In the genomic region with DNA sequence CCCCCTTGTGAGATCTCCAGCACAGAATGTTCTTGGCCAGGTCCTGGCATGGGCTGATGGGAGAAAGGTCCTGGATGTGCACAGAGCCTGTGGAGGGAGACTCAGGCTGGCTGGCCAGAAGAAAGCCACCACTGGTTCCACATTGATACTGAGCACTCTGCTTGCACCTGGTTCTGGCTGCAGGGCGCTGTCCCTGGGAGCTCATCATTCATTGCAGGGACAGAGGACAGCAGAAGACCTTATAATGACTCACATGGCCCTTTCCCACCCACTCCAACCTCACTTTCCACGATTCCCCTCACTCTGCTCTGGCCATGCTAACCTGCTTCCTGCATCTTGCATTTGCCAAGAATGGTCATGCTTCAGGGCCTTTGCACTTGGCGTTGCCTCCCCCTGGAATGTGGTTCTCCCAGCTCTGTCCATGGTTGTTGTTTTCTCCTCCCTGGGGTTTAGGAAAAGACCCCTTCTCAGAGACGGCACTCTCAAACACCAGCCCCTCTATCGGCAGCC, we compare ENCODE assay signal across 8 cellular contexts. TPM values are rescaled to one million over a fixed set of nuclear protein-coding genes. Genes with fewer than 3 reads are reported as not detected.
DNase-seq lines count a peak whose midpoint lies in the region; ATAC-seq and TF ChIP-seq lines count a peak whose summit lies in the region.

No MANE protein-coding gene starts in this region.

- no peak for TF ChIP-seq CTCF in MCF 10A (IDR thresholded peaks at IDR 0.05; ENCODE audit: unreplicated experiment)
- TF ChIP-seq CTCF in osteoblast (IDR thresholded peaks at IDR 0.05; ENCODE audit: extremely low read depth, low read depth, low read length), result no peak

- H3K79me2 ChIP-seq in osteoblast (ENCODE audit: insufficient read depth, low read length), result no peaks in the 10 kb centered on the region

- no peak overlapping the region for H3K27ac ChIP-seq in osteoblast (ENCODE audit: low read depth, low read length)

- ATAC-seq in GM21528 (IDR thresholded peaks at IDR 0.05; ENCODE audit: low FRiP score, unreplicated experiment), result no peak

- no peaks in the 10 kb centered on the region for H3K9me3 Mint-ChIP-seq in MCF 10A (ENCODE audit: unreplicated experiment)

- H3K9me3 ChIP-seq in osteoblast (ENCODE audit: low read depth, low read length), result no peaks in the 10 kb centered on the region

- H3K4me3 ChIP-seq in osteoblast (ENCODE audit: insufficient read depth, low read length), result no peak overlapping the region

- H3K27ac Mint-ChIP-seq in MCF 10A (ENCODE audit: low read depth, unreplicated experiment), result peak overlapping the region; percentile 99

- intact Hi-C loops in MCF 10A (cut with micrococcal nuclease), result no loop called here

- H3K36me3 Mint-ChIP-seq in MCF 10A (ENCODE audit: insufficient read depth, unreplicated experiment), result peaks cover 98% of the 10 kb centered on the region

- H3K4me1 Mint-ChIP-seq in MCF 10A (ENCODE audit: insufficient read depth, unreplicated experiment), result peaks cover 73% of the 10 kb centered on the region

- H2AFZ ChIP-seq in osteoblast (ENCODE audit: low read length), result no peak overlapping the region

- H3K27me3 Mint-ChIP-seq in MCF 10A (ENCODE audit: insufficient read depth, unreplicated experiment), result no peaks in the 10 kb centered on the region

- peak overlapping the region; percentile 63 for H3K4me3 Mint-ChIP-seq in MCF 10A (ENCODE audit: unreplicated experiment)

- H4K20me1 ChIP-seq in osteoblast (ENCODE audit: insufficient read depth, low read length), result no peaks in the 10 kb centered on the region

- POLR2A ChIA-PET in MCF 10A (lab: Yijun Ruan, JAX), result interaction anchor here (0.7 to 2.7 kb wide), 18 partner anchors 9 to 709 kb away, joined by 3 to 28 read pairs (median 5); partner anchors contain the start of genes KRT7 and KRT80

- DNase-seq in DMS79 (lab: John Stamatoyannopoulos, UW), result peak; percentile 66
- peak; percentile 27 to 67 for DNase-seq in NCI-H446 (lab: John Stamatoyannopoulos, UW)
- peak; percentile 82 for DNase-seq in MCF 10A (ENCODE audit: unreplicated experiment)
- peak; percentile 55 for DNase-seq in osteoblast (ENCODE audit: insufficient read length, low spot score, missing footprints)
- no peak for DNase-seq in cerebellar nuclear complex (lab: John Stamatoyannopoulos, UW)
- no peak for DNase-seq in GF-D8 (lab: John Stamatoyannopoulos, UW)
- no peak for DNase-seq in NCI-H128 (lab: John Stamatoyannopoulos, UW; ENCODE audit: unreplicated experiment)

- CTCF ChIA-PET in MCF 10A (lab: Yijun Ruan, JAX), result interaction anchor here (0.5 to 3.8 kb wide), 18 partner anchors 8 to 636 kb away, joined by 3 to 34 read pairs (median 4); no protein-coding TSS in a partner anchor

- H3K27me3 ChIP-seq in osteoblast (ENCODE audit: insufficient read depth, low read length), result no peaks in the 10 kb centered on the region

- H3K36me3 ChIP-seq in osteoblast (ENCODE audit: insufficient read depth, low read length), result no peaks in the 10 kb centered on the region

- peak overlapping the region; percentile 41 for H3K4me2 ChIP-seq in osteoblast (ENCODE audit: insufficient read depth, low read length)

- H3K4me1 ChIP-seq in osteoblast (ENCODE audit: insufficient read depth, low read length), result peaks cover 39% of the 10 kb centered on the region

- BruUV-seq in MCF 10A (replicated peaks; lab: Mats Ljungman, UMichigan), result no TSS peak

RNA-seq across cellular contexts. Expression of gene KRT7, which starts 10.3 kb away (rescaled TPM):
- total RNA-seq in MCF 10A (2022), result 2,379 and 3,360 TPM in 2 replicates
- 20.9 and 27.9 TPM in 2 replicates for total RNA-seq in osteoblast

RNA-seq across cellular contexts. Expression of gene KRT86, which starts 31.1 kb away (rescaled TPM):
- total RNA-seq in MCF 10A (2022) (37.8 and 45.1 TPM in 2 replicates), osteoblast (under 0.01 and 0.36 TPM in 2 replicates)

RNA-seq across cellular contexts. Expression of gene KRT81, which starts 48.0 kb away (rescaled TPM):
- total RNA-seq in MCF 10A (2022) (2,023 and 2,244 TPM in 2 replicates), osteoblast (0.29 TPM in 1 of 2 replicates, not detected in the other)

RNA-seq across cellular contexts. Expression of gene KRT80, which starts 51.5 kb away (rescaled TPM):
- total RNA-seq in MCF 10A (2022), result 27.4 and 52.3 TPM in 2 replicates
- 0.59 and 0.72 TPM in 2 replicates for total RNA-seq in osteoblast

Comparison
In these comparisons a context has a peak if more than half of its experiments do, and no peak if none do; other contexts are left out.
1. DNase-seq: peak in DMS79 (single experiment), NCI-H446 (2 of 2), MCF 10A (single experiment) and osteoblast (single experiment); none in cerebellar nuclear complex (0 of 2), GF-D8 (single experiment) and NCI-H128 (single experiment).
2. RNA of gene KRT7, which starts 10.3 kb away (total RNA-seq): 2,379 to 3,360 TPM in MCF 10A; 20.9 to 27.9 TPM in osteoblast; every median in the first group is over 10 times any median in the second.
3. RNA of gene KRT86, which starts 31.1 kb away (total RNA-seq): 37.8 to 45.1 TPM in MCF 10A; under 0.01 to 0.36 TPM in osteoblast; every median in the first group is over 10 times any median in the second.
4. RNA of gene KRT81, which starts 48.0 kb away (total RNA-seq): 2,023 to 2,244 TPM in MCF 10A; 0.29 TPM in osteoblast; every median in the first group is over 1,000 times any median in the second.